10 cellular contexts compared by ENCODE assay signal in the genomic region with DNA sequence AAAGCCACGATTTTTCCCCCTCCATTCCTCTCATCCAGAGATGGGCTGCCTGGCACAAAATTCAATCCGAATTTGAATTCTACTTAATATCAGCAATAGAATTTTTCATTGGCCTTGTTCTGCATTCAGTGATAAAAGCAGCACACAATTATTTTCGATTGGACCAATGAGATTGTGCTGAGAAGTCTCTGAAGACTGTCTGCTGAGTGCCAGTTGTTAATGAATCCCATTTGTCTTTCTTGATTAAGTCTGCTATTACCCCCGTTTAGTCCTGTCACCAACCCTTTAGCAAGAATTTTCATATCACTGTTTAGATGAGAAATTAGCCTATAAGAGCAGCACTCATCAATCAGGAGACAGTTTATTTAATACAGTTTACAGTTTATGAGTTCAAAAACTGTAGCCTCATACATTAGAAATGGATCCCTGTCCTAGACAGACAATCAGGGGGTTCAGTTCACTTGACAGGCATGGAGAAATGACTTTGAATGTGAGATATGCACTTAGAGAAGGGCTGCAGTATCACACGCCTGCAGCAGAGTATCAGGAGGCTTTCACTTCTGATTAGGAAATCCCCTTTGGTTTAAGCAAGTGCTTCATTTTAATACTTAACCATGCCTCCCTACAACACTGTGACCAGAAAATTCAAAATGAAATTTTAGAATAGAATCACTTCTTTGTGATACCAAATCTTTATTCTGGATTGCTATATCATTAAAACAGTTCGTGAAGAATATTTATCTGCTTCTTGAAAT.
DNase-seq lines count a peak whose midpoint lies in the region; ATAC-seq lines count a peak whose summit lies in the region.
"Had no signal": no experiment of that assay in that cellular context is flagged by ENCODE, and none has a peak within 500 bp of the region (broad histone marks: within the 10 kb centered on the region; RNA-seq: fewer than 3 reads in every experiment).

No MANE protein-coding gene starts in this region.

- no peak overlapping the region for H3K4me3 Mint-ChIP-seq in T-cell

- DNase-seq in glomerular visceral epithelial cell (ENCODE audit: extremely low spot score) (peak; percentile 31), hypothalamus (lab: John Stamatoyannopoulos, UW) (no peak), NCI-H1436 (lab: John Stamatoyannopoulos, UW) (no peak), T-cell (no peak), NCI-H82 treated with DMSO at 0.1 percent for 48 hours (lab: John Stamatoyannopoulos, UW; ENCODE audit: unreplicated experiment) (no peak)
- DNase-seq: DMS153, right lobe of liver had no signal

- CTCF ChIA-PET in T-cell (lab: Charles Lee) = no interaction called here

- no peaks in the 10 kb centered on the region for H3K4me1 Mint-ChIP-seq in T-cell

- peaks cover 0 to 3% (median 3%) of the 10 kb centered on the region in 3 donors for H3K9me3 Mint-ChIP-seq in T-cell

- POLR2A ChIA-PET in T-cell (lab: Charles Lee) = no interaction called here

- H3K36me3 Mint-ChIP-seq in T-cell = no peaks in the 10 kb centered on the region

- H3K27me3 Mint-ChIP-seq in T-cell = no peaks in the 10 kb centered on the region

- H3K27ac Mint-ChIP-seq in T-cell = no peak overlapping the region

- ATAC-seq in GM18508 (IDR thresholded peaks at IDR 0.05; ENCODE audit: insufficient read depth, unreplicated experiment) (peak; percentile 100), GM21737 (IDR thresholded peaks at IDR 0.05; ENCODE audit: unreplicated experiment) (peak; percentile 98), HG03565 (IDR thresholded peaks at IDR 0.05; ENCODE audit: unreplicated experiment) (peak; percentile 98), T-cell (replicated peaks in 1 of 4) (no peak)

Comparison
In these comparisons a context has a peak if more than half of its experiments do, and no peak if none do; other contexts are left out.
1. ATAC-seq: peak in GM18508 (single experiment), GM21737 (single experiment) and HG03565 (single experiment); none in T-cell (0 of 4).